ENCODE assay signal across 9 cellular contexts in the genomic region with DNA sequence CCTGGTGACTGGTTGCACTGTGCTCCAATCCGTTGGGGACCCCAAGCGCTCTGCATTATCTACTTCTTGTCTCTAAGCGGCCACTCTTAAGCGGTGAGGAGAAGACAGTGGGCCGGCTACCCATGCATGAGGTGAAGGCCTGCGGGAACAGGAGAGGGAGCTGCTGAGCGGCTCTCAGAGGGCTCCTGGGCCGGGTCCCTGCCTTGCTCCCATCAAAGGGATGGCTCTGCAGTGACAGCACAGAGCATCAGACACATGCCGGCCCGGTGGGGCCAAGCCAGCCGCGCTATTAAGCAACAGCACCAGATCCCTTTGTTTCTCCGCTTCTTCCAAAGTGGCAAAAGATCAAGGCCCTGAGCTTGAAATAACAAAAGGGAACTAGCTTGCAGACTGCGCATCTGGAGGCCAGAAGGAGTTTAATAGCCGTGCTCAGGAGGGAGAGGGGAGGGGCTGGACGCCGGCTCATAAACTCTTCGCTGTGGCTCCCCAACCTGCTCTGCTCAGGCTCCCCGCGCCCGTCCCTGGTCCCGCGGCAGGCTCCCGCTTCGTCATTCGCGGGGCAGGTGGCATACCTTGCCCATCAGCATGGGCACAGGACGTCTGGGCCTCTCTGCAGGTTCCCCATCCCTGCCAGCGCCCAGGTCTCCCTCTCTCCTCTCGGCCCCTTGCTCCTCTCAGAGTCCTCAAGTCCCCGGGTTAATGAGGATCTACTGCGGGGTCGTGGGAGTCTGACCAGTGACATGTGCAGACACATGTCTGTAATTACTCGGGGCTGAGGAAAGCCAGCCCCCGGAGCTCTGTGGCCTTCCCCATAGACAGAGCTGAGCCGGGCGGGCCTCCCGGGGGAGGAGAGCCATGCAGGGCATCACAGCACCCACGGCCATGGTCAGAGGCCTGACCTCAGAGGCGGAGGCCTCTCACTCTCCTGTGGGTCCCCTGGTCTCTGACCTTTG.
A peak's percentile ranks its signal among the peaks of the same experiment; 100 is the strongest.
DNase-seq lines count a peak whose midpoint lies in the region; ATAC-seq and TF ChIP-seq lines count a peak whose summit lies in the region.
"Had no signal": no experiment of that assay in that cellular context is flagged by ENCODE, and none has a peak within 500 bp of the region (broad histone marks: within the 10 kb centered on the region; RNA-seq: fewer than 3 reads in every experiment).

No MANE protein-coding gene starts in this region.

- POLR2A ChIA-PET in Panc1 (lab: Charles Lee): no interaction called here

- BruUV-seq in Panc1 (replicated peaks; lab: Mats Ljungman, UMichigan): no TSS peak

- intact Hi-C loops in Panc1 (cut with micrococcal nuclease; ENCODE audit: unreplicated experiment) (no loop called here), prostate gland (cut with DNase I) (loop anchor here (2.0 to 5.0 kb wide), 2 partner anchors 204 to 261 kb away; no protein-coding TSS in a partner anchor)

- no peak for TF ChIP-seq POLR2A in prostate gland (IDR thresholded peaks at IDR 0.05)

- H3K4me1 ChIP-seq in Panc1 (ENCODE audit: control insufficient read depth, insufficient read depth, low read length) (no peaks in the 10 kb centered on the region; the same call in none of the 2 replicates), prostate gland (replicated peaks) (peaks cover 7% of the 10 kb centered on the region)

- peak; percentile 52 for ATAC-seq in Panc1
- ATAC-seq in HG02798 (IDR thresholded peaks at IDR 0.05; ENCODE audit: poor library complexity, unreplicated experiment): no peak

- H3K27me3 ChIP-seq in Panc1 (ENCODE audit: control insufficient read depth, insufficient read depth, low read length) (no peaks in the 10 kb centered on the region), prostate gland (replicated peaks; ENCODE audit: insufficient read depth) (no peaks in the 10 kb centered on the region)

- CTCF ChIA-PET in Panc1 (lab: Charles Lee): interaction anchor here (0.5 to 0.7 kb wide), 4 partner anchors 20 to 314 kb away, joined by 3 to 7 read pairs (median 4); no protein-coding TSS in a partner anchor

- peak; percentile 85 for DNase-seq in ELF-1 (ENCODE audit: low read depth, low spot score)
- no peak for DNase-seq in Panc1 (ENCODE audit: low read depth, low spot score)
- DNase-seq in fibroblast of the conjunctiva (ENCODE audit: low read depth): peak; percentile 80
- peak; percentile 58 for DNase-seq in prostate gland (ENCODE audit: low spot score)
- DNase-seq in NCI-H2081 (lab: John Stamatoyannopoulos, UW): no peak
- no peak for DNase-seq in NCI-H1092 treated with DMSO at 0.1 percent for 48 hours (lab: John Stamatoyannopoulos, UW)
- no peak for DNase-seq in caudate nucleus (lab: John Stamatoyannopoulos, UW)
- DNase-seq: Karpas-422 had no signal

- WGBS in prostate gland: 29% methylated on average over 39 of the region's 40 CpGs

- no peak overlapping the region for H3K4me3 ChIP-seq in Panc1 (ENCODE audit: low read depth in 2 of 2, low read length in 2 of 2)
- H3K4me3 ChIP-seq in prostate gland: no peak overlapping the region

- in situ Hi-C loops in Panc1 (cut with HindIII; ENCODE audit: low pct_unique_long_range_greater_than_20kb, low sequenced_read_pairs): no loop called here

- H3K36me3 ChIP-seq in Panc1 (ENCODE audit: control insufficient read depth, insufficient read depth, low read length) (no peaks in the 10 kb centered on the region), prostate gland (no peaks in the 10 kb centered on the region)

- no peak for TF ChIP-seq CTCF in Panc1 (IDR thresholded peaks at IDR 0.05)
- peak in 3 of 4 experiments; percentile 18 to 49 (median 39) for TF ChIP-seq CTCF in prostate gland (IDR thresholded peaks at IDR 0.05)

- H3K27ac ChIP-seq in Panc1 (ENCODE audit: low read length): no peak overlapping the region
- H3K27ac ChIP-seq in prostate gland: peak overlapping the region in 1 of 2 donors; percentile 25
- H3K27ac ChIP-seq in caudate nucleus (ENCODE audit: low read depth, low read length): no peak overlapping the region

- no peaks in the 10 kb centered on the region for H3K9me3 ChIP-seq in Panc1 (ENCODE audit: control insufficient read depth, insufficient read depth, low read depth, low read length)
- no peaks in the 10 kb centered on the region for H3K9me3 ChIP-seq in prostate gland

Comparison
In these comparisons a context has a peak if more than half of its experiments do, and no peak if none do; other contexts are left out.
1. DNase-seq: peak in ELF-1 (single experiment), fibroblast of the conjunctiva (single experiment) and prostate gland (single experiment); none in Panc1 (single experiment), NCI-H2081 (0 of 2), NCI-H1092 treated with DMSO at 0.1 percent for 48 hours (single experiment) and caudate nucleus (0 of 61).